20 cellular contexts compared by ENCODE assay signal in genomic region chr5:147642666-147643065, GRCh38.
"Had no signal": no experiment of that assay in that cellular context is flagged by ENCODE, and none has a peak within 500 bp of the region (broad histone marks: within the 10 kb centered on the region; RNA-seq: fewer than 3 reads in every experiment).

No MANE protein-coding gene starts in this region.

- H3K9me3 ChIP-seq: MG63, Peyer's patch, SJSA1 had no signal

- H3K4me3 ChIP-seq: MG63, PC-9, Peyer's patch, SJSA1, SK-N-MC had no signal

- H3K27me3 ChIP-seq: Peyer's patch had no signal

- H3K36me3 ChIP-seq: MG63, Peyer's patch, SJSA1 had no signal

- H2AFZ ChIP-seq: PC-9 had no signal

- H3K27ac ChIP-seq: PC-9, Peyer's patch, SJSA1, SK-N-MC had no signal

- H3K4me2 ChIP-seq: PC-9 had no signal

- H3K4me1 ChIP-seq: Peyer's patch, SJSA1 had no signal

- DNase-seq: KBM-7, MG63, NCI-H1092 treated with DMSO at 0.1 percent for 48 hours, NCI-H1436, NCI-H187, NCI-H2029, NCI-H2081 treated with DMSO at 0.1 percent for 48 hours, NCI-H2171, NCI-H226, NCI-H446, NCI-H510A, NCI-H524 treated with DMSO at 0.1 percent for 48 hours, NCI-H69, NCI-H774, PC-9, Peyer's patch, Right ventricle myocardium superior, SIG-M5 had no signal
